8 cellular contexts compared by ENCODE assay signal in the genomic region with DNA sequence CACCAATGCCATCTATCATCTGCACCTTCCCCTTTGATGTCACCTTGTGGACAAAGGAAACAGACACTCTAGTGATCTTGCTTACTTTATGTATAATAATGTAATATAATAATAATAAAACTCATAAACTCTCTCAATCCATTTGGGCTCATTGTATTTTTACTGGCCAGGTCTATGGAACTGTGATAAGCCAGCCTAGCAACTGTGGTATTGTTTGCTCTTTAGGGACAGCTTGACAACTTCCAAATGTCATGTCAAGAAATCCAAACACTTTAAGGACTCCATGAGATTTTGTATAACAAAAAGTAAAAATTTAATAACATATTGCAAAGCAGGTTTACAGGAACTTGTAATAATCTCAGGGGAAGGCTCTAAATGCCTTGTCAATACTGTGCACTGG.
"Had no signal": no experiment of that assay in that cellular context is flagged by ENCODE, and none has a peak within 500 bp of the region (broad histone marks: within the 10 kb centered on the region; RNA-seq: fewer than 3 reads in every experiment).

No MANE protein-coding gene starts in this region.

- H3K36me3 ChIP-seq: HAP-1 had no signal

- ATAC-seq: HCT116, HepG2 had no signal

- H3K9me3 ChIP-seq: HAP-1 had no signal

- DNase-seq: GM23248, GOT3, H7, HFFc6 had no signal

- H3K4me1 ChIP-seq: HAP-1 had no signal

- FAIRE-seq: HepG2 had no signal

- H3K27ac ChIP-seq: GM23248, HL-60 had no signal

- H3K4me3 ChIP-seq: GM23248, HAP-1 had no signal
